In the genomic region with DNA sequence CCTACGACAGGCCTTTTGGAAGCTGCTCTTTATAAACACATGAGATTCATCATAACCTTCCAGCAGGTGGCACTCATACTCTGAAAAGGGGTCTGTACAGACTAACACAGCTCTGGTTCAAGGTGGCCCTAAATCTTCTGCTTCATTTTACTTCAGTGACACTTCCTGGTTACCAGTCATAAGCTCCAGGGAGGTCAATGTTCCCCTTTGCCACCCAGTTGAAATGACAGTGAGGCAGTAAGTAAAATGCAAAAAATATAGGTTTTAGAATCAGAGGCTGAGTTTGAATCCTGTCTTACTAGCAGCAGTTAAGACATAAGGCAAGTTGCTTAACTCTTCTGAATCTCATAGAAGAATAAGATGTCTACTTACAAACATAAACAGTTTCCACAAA, we compare ENCODE assay signal across 8 cellular contexts.
DNase-seq lines count a peak whose midpoint lies in the region; ATAC-seq and TF ChIP-seq lines count a peak whose summit lies in the region.

No MANE protein-coding gene starts in this region.

- H3K4me3 ChIP-seq in osteoblast (ENCODE audit: insufficient read depth, low read length) = no peak overlapping the region
- H3K4me3 ChIP-seq in vagina = no peak overlapping the region

- no peaks in the 10 kb centered on the region for H3K9me3 ChIP-seq in osteoblast (ENCODE audit: low read depth, low read length)
- H3K9me3 ChIP-seq in vagina = no peaks in the 10 kb centered on the region

- H3K36me3 Mint-ChIP-seq in activated T-helper 17 cell treated with anti-CD3 and anti-CD28 coated beads, Interleukin-2, amount 50 U/mL, for 72 hours (ENCODE audit: low read depth) = no peaks in the 10 kb centered on the region

- peak overlapping the region; percentile 70 for H3K4me2 ChIP-seq in osteoblast (ENCODE audit: insufficient read depth, low read length)

- H3K79me2 ChIP-seq in osteoblast (ENCODE audit: insufficient read depth, low read length) = no peaks in the 10 kb centered on the region

- TF ChIP-seq EP300 in Ishikawa (IDR thresholded peaks at IDR 0.05; ENCODE audit: borderline replicate concordance) = no peak

- H3K27me3 ChIP-seq in foreskin keratinocyte = no peaks in the 10 kb centered on the region
- no peaks in the 10 kb centered on the region for H3K27me3 ChIP-seq in osteoblast (ENCODE audit: insufficient read depth, low read length)
- no peaks in the 10 kb centered on the region for H3K27me3 ChIP-seq in vagina

- ATAC-seq in GM21737 (IDR thresholded peaks at IDR 0.05; ENCODE audit: unreplicated experiment) (peak; percentile 98), foreskin keratinocyte (peak; percentile 88)
- ATAC-seq in activated T-helper 17 cell treated with anti-CD3 and anti-CD28 coated beads, Interleukin-2, amount 50 U/mL, for 72 hours (replicated peaks) = peak; percentile 97

- peak; percentile 88 for TF ChIP-seq RAD21 in Ishikawa (IDR thresholded peaks at IDR 0.05; ENCODE audit: low read depth)

- H3K36me3 ChIP-seq in osteoblast (ENCODE audit: insufficient read depth, low read length) (no peaks in the 10 kb centered on the region), vagina (no peaks in the 10 kb centered on the region)

- H3K27ac Mint-ChIP-seq in activated T-helper 17 cell treated with anti-CD3 and anti-CD28 coated beads, Interleukin-2, amount 50 U/mL, for 72 hours = peak overlapping the region; percentile 71

- intact Hi-C loops in vagina (cut with DNase I) = loop anchor here (5.0 to 10.0 kb wide), 2 partner anchors 200 to 272 kb away; a partner anchor contains a TSS

- H3K4me1 Mint-ChIP-seq in activated T-helper 17 cell treated with anti-CD3 and anti-CD28 coated beads, Interleukin-2, amount 50 U/mL, for 72 hours = peaks cover 6% of the 10 kb centered on the region

- TF ChIP-seq CTCF in foreskin keratinocyte (conservative IDR thresholded peaks at IDR 0.05) = peak; percentile 88
- TF ChIP-seq CTCF in osteoblast (IDR thresholded peaks at IDR 0.05; ENCODE audit: extremely low read depth, low read depth, low read length) = peak; percentile 70
- TF ChIP-seq CTCF in vagina (IDR thresholded peaks at IDR 0.05) = peak; percentile 27 to 78 (median 72)

- no peaks in the 10 kb centered on the region for H4K20me1 ChIP-seq in osteoblast (ENCODE audit: insufficient read depth, low read length)

- no peaks in the 10 kb centered on the region for H3K27me3 Mint-ChIP-seq in activated T-helper 17 cell treated with anti-CD3 and anti-CD28 coated beads, Interleukin-2, amount 50 U/mL, for 72 hours

- peak; percentile 87 for DNase-seq in ELR (ENCODE audit: low read depth)
- DNase-seq in OCI-M2 (lab: John Stamatoyannopoulos, UW; ENCODE audit: unreplicated experiment) = peak; percentile 57
- peak; percentile 36 to 69 for DNase-seq in foreskin keratinocyte
- peak; percentile 74 for DNase-seq in osteoblast (ENCODE audit: insufficient read length, low spot score, missing footprints)
- DNase-seq in vagina (ENCODE audit: extremely low spot score in 2 of 2) = no peak

- peaks cover 7% of the 10 kb centered on the region for H3K4me1 ChIP-seq in foreskin keratinocyte
- H3K4me1 ChIP-seq in osteoblast (ENCODE audit: insufficient read depth, low read length) = peaks cover 13% of the 10 kb centered on the region
- H3K4me1 ChIP-seq in vagina = peaks cover 9% of the 10 kb centered on the region

- H3K9me3 Mint-ChIP-seq in activated T-helper 17 cell treated with anti-CD3 and anti-CD28 coated beads, Interleukin-2, amount 50 U/mL, for 72 hours = no peaks in the 10 kb centered on the region

- no peak overlapping the region for H3K27ac ChIP-seq in foreskin keratinocyte
- peak overlapping the region; percentile 35 for H3K27ac ChIP-seq in osteoblast (ENCODE audit: low read depth, low read length)
- H3K27ac ChIP-seq in vagina = no peak overlapping the region

- TF ChIP-seq POLR2A in vagina (IDR thresholded peaks at IDR 0.05) = no peak

- H3K4me3 Mint-ChIP-seq in activated T-helper 17 cell treated with anti-CD3 and anti-CD28 coated beads, Interleukin-2, amount 50 U/mL, for 72 hours = no peak overlapping the region

- peak overlapping the region; percentile 1 for H2AFZ ChIP-seq in osteoblast (ENCODE audit: low read length)

TF ChIP-seq in Ishikawa, 13 proteins besides CTCF, POLR2A, EP300 and RAD21:
- TF ChIP-seq NFIC (IDR thresholded peaks at IDR 0.05) = no peak
- TF ChIP-seq, protein P1, sequence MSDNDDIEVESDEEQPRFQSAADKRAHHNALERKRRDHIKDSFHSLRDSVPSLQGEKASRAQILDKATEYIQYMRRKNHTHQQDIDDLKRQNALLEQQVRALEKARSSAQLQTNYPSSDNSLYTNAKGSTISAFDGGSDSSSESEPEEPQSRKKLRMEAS (IDR thresholded peaks at IDR 0.05) = no peak
- no peak for TF ChIP-seq CREB1 (IDR thresholded peaks at IDR 0.05; ENCODE audit: low read depth)
- TF ChIP-seq TEAD4 (IDR thresholded peaks at IDR 0.05) = no peak
- TF ChIP-seq ZBTB7A (IDR thresholded peaks at IDR 0.05; ENCODE audit: low read depth) = no peak
- TF ChIP-seq, protein P2, sequence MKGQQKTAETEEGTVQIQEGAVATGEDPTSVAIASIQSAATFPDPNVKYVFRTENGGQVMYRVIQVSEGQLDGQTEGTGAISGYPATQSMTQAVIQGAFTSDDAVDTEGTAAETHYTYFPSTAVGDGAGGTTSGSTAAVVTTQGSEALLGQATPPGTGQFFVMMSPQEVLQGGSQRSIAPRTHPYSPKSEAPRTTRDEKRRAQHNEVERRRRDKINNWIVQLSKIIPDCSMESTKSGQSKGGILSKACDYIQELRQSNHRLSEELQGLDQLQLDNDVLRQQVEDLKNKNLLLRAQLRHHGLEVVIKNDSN (IDR thresholded peaks at IDR 0.05) = no peak
- TF ChIP-seq TCF12 (IDR thresholded peaks at IDR 0.05; ENCODE audit: low read depth) = no peak
- TF ChIP-seq EGR1 (IDR thresholded peaks at IDR 0.05) = no peak
- TF ChIP-seq FOXM1 (IDR thresholded peaks at IDR 0.05; ENCODE audit: borderline replicate concordance, low read depth) = no peak
- TF ChIP-seq, protein P3, sequence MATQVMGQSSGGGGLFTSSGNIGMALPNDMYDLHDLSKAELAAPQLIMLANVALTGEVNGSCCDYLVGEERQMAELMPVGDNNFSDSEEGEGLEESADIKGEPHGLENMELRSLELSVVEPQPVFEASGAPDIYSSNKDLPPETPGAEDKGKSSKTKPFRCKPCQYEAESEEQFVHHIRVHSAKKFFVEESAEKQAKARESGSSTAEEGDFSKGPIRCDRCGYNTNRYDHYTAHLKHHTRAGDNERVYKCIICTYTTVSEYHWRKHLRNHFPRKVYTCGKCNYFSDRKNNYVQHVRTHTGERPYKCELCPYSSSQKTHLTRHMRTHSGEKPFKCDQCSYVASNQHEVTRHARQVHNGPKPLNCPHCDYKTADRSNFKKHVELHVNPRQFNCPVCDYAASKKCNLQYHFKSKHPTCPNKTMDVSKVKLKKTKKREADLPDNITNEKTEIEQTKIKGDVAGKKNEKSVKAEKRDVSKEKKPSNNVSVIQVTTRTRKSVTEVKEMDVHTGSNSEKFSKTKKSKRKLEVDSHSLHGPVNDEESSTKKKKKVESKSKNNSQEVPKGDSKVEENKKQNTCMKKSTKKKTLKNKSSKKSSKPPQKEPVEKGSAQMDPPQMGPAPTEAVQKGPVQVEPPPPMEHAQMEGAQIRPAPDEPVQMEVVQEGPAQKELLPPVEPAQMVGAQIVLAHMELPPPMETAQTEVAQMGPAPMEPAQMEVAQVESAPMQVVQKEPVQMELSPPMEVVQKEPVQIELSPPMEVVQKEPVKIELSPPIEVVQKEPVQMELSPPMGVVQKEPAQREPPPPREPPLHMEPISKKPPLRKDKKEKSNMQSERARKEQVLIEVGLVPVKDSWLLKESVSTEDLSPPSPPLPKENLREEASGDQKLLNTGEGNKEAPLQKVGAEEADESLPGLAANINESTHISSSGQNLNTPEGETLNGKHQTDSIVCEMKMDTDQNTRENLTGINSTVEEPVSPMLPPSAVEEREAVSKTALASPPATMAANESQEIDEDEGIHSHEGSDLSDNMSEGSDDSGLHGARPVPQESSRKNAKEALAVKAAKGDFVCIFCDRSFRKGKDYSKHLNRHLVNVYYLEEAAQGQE (IDR thresholded peaks at IDR 0.05; ENCODE audit: low read depth) = no peak

Comparison
In these comparisons a context has a peak if more than half of its experiments do, and no peak if none do; other contexts are left out.
1. DNase-seq: peak in ELR (single experiment), OCI-M2 (single experiment), foreskin keratinocyte (2 of 2) and osteoblast (single experiment); none in vagina (0 of 2).
2. Peak in every context shown above with its lines, with median percentiles within 50 percentile points of each other: ATAC-seq and CTCF ChIP-seq.